Comparison of ENCODE assay signal across 9 cellular contexts in genomic region chr4:149914521-149915115, GRCh38.
DNase-seq lines count a peak whose midpoint lies in the region; ATAC-seq, FAIRE-seq and TF ChIP-seq lines count a peak whose summit lies in the region.
"Had no signal": no experiment of that assay in that cellular context is flagged by ENCODE, and none has a peak within 500 bp of the region (broad histone marks: within the 10 kb centered on the region; RNA-seq: fewer than 3 reads in every experiment).

No MANE protein-coding gene starts in this region.

- H3K14ac ChIP-seq in H1 (ENCODE audit: insufficient read length), result no peak overlapping the region

- H4K5ac ChIP-seq in H1 (ENCODE audit: insufficient read length, low read depth, low read length), result no peak overlapping the region

- no peaks in the 10 kb centered on the region for H3K23me2 ChIP-seq in H1 (ENCODE audit: low read depth, low read length)

- H4K91ac ChIP-seq in H1 (replicated peaks; ENCODE audit: insufficient read length, low read length), result no peak overlapping the region

- no peak overlapping the region for H3K4me2 ChIP-seq in OCI-LY7 (ENCODE audit: low read length)
- no peak overlapping the region for H3K4me2 ChIP-seq in H1 (ENCODE audit: insufficient read depth in 1 of 2, low read depth in 2 of 2, low read length in 2 of 2)
- H3K4me2 ChIP-seq in parathyroid adenoma (ENCODE audit: low read length), result no peak overlapping the region

- H4K20me1 ChIP-seq in OCI-LY7 (ENCODE audit: insufficient read depth, low read length) (no peaks in the 10 kb centered on the region), H1 (replicated peaks in 1 of 2; ENCODE audit: control insufficient read depth in 1 of 2, insufficient read depth in 2 of 2, low read length in 2 of 2) (no peaks in the 10 kb centered on the region)

- WGBS in H1 (ENCODE audit: extremely low coverage in 1 of 2, insufficient coverage in 1 of 2, insufficient read length in 1 of 2, insufficient replicate concordance in 2 of 2, low coverage in 1 of 2, low lambda C conversion rate in 2 of 2, missing lambda C conversion rate in 1 of 2), 2 experiments, result 28% methylated on average over 5 of the region's 5 CpGs; no CpG with 5 or more reads in 1 of the 2 experiments

- H3K9me3 ChIP-seq in OCI-LY7 (ENCODE audit: low read length) (no peaks in the 10 kb centered on the region), H1 (ENCODE audit: insufficient read depth in 2 of 2, low read depth in 1 of 2, low read length in 1 of 2) (no peaks in the 10 kb centered on the region), parathyroid adenoma (ENCODE audit: control insufficient read depth, low read length) (no peaks in the 10 kb centered on the region)
- H3K9me3 ChIP-seq: thoracic aorta had no signal

- H3K56ac ChIP-seq in H1 (replicated peaks; ENCODE audit: insufficient read length, low read depth, low read length), result no peak overlapping the region

- TF ChIP-seq EP300 in H1 (IDR thresholded peaks at IDR 0.05; ENCODE audit: borderline replicate concordance in 1 of 2, low read depth in 2 of 2, low read length in 2 of 2), result no peak

- no peak overlapping the region for H3K18ac ChIP-seq in H1 (ENCODE audit: extremely low read depth, low read length)

- H2BK5ac ChIP-seq in H1 (ENCODE audit: low read depth, low read length), result no peak overlapping the region

- H3K23ac ChIP-seq in H1 (ENCODE audit: insufficient read length), result no peak overlapping the region

- no peak overlapping the region for H2BK20ac ChIP-seq in H1 (ENCODE audit: low read length)

- H3K4me1 ChIP-seq in OCI-LY7 (ENCODE audit: insufficient read depth, low read length, poor library complexity, severe bottlenecking) (no peaks in the 10 kb centered on the region), H1 (replicated peaks in 1 of 4; ENCODE audit: control insufficient read depth in 3 of 4, insufficient read depth in 4 of 4, low read length in 3 of 4) (no peaks in the 10 kb centered on the region), parathyroid adenoma (no peaks in the 10 kb centered on the region)

- CTCF ChIA-PET in OCI-LY7 (lab: Charles Lee; ENCODE audit: unreplicated experiment), result no interaction called here
- CTCF ChIA-PET in H1 (lab: Charles Lee; ENCODE audit: partially characterized antibody), result no interaction called here

- H3K79me2 ChIP-seq in OCI-LY7 (ENCODE audit: insufficient read depth, low read depth, low read length) (no peaks in the 10 kb centered on the region), H1 (ENCODE audit: control insufficient read depth in 1 of 2, insufficient read depth in 2 of 2, low read length in 2 of 2) (no peaks in the 10 kb centered on the region), parathyroid adenoma (no peaks in the 10 kb centered on the region)

- no peak overlapping the region for H2BK120ac ChIP-seq in H1 (replicated peaks; ENCODE audit: low read depth, low read length)

- peak; percentile 90 for ATAC-seq in HG03378 (IDR thresholded peaks at IDR 0.05; ENCODE audit: unreplicated experiment)

- H3K27me3 ChIP-seq in H1 (replicated peaks in 1 of 4; ENCODE audit: control insufficient read depth in 3 of 4, extremely low read depth in 1 of 4, insufficient read depth in 3 of 4, low read length in 3 of 4) (no peaks in the 10 kb centered on the region), parathyroid adenoma (ENCODE audit: control insufficient read depth, insufficient read depth, low read length) (no peaks in the 10 kb centered on the region)

- H2BK15ac ChIP-seq in H1 (ENCODE audit: low read length), result no peak overlapping the region

- no peaks in the 10 kb centered on the region for H3K36me3 ChIP-seq in OCI-LY7 (ENCODE audit: insufficient read depth, low read length)
- no peaks in the 10 kb centered on the region for H3K36me3 ChIP-seq in H1 (ENCODE audit: control insufficient read depth in 2 of 4, insufficient read depth in 4 of 4, low read length in 3 of 4)
- no peaks in the 10 kb centered on the region for H3K36me3 ChIP-seq in parathyroid adenoma (ENCODE audit: control insufficient read depth, insufficient read depth, low read length)
- H3K36me3 ChIP-seq: thoracic aorta had no signal

- no peak for FAIRE-seq in H1 (lab: Jason Lieb, UNC)

- no peak overlapping the region for H2BK12ac ChIP-seq in H1 (ENCODE audit: low read depth, low read length)

- H3K4me3 ChIP-seq in OCI-LY7 (ENCODE audit: low read depth, low read length, poor library complexity, severe bottlenecking) (no peak overlapping the region), H1 (ENCODE audit: extremely low read depth in 1 of 4, insufficient read depth in 2 of 4, low read depth in 3 of 4, low read length in 4 of 4) (no peak overlapping the region), parathyroid adenoma (ENCODE audit: low read depth, low read length) (no peak overlapping the region)
- H3K4me3 ChIP-seq: thoracic aorta had no signal

- POLR2A ChIA-PET in OCI-LY7 (lab: Charles Lee), result no interaction called here
- POLR2A ChIA-PET in H1 (lab: Charles Lee; ENCODE audit: partially characterized antibody), result no interaction called here

- H3K9ac ChIP-seq in H1 (replicated peaks in 1 of 4; ENCODE audit: extremely low read depth in 1 of 4, low read depth in 3 of 4, low read length in 3 of 4) (no peak overlapping the region), parathyroid adenoma (no peak overlapping the region)

- H3K79me1 ChIP-seq in H1 (ENCODE audit: low read depth, low read length), result no peaks in the 10 kb centered on the region

- intact Hi-C loops in OCI-LY7 (cut with micrococcal nuclease; ENCODE audit: unreplicated experiment), result no loop called here

- BruUV-seq in OCI-LY7 (replicated peaks; lab: Mats Ljungman, UMichigan), result no TSS peak

- peak; percentile 35 for DNase-seq in SIG-M5 treated with dmso at 0.1 percent for 504 hours (lab: John Stamatoyannopoulos, UW; ENCODE audit: unreplicated experiment)
- DNase-seq in SIG-M5 (lab: John Stamatoyannopoulos, UW), result no peak
- peak; percentile 1 for DNase-seq in GM19240 (ENCODE audit: insufficient read length, low spot score)
- DNase-seq in OCI-LY7 (ENCODE audit: low spot score), result peak; percentile 58
- DNase-seq in H1 (ENCODE audit: low read depth in 1 of 2, low spot score in 2 of 2), result peak in 1 of 2 experiments; percentile 74
- DNase-seq in NCI-H128 (lab: John Stamatoyannopoulos, UW; ENCODE audit: unreplicated experiment), result no peak

- TF ChIP-seq RAD21 in H1 (IDR thresholded peaks at IDR 0.05 in 1 of 2, conservative IDR thresholded peaks at IDR 0.05 in 1 of 2; ENCODE audit: low read depth in 2 of 2, low read length in 2 of 2), result peak; percentile 50 to 60

- H3K27ac ChIP-seq in OCI-LY7 (ENCODE audit: low read depth, low read length, poor library complexity, severe bottlenecking), result no peak overlapping the region
- H3K27ac ChIP-seq in H1 (ENCODE audit: low read depth, low read length), result no peak overlapping the region
- H3K27ac ChIP-seq in parathyroid adenoma, result peak overlapping the region; percentile 29
- H3K27ac ChIP-seq: thoracic aorta had no signal

- H2AK5ac ChIP-seq in H1 (ENCODE audit: low read depth, low read length), result no peak overlapping the region

- H2AFZ ChIP-seq in OCI-LY7 (ENCODE audit: low read length), result no peak overlapping the region
- H2AFZ ChIP-seq in H1 (ENCODE audit: low read length), result no peak overlapping the region
- H2AFZ ChIP-seq in parathyroid adenoma, result no peak overlapping the region

- no peak overlapping the region for H4K8ac ChIP-seq in H1 (ENCODE audit: extremely low read depth, insufficient read depth, low read length)

- TF ChIP-seq POLR2A in H1 (IDR thresholded peaks at IDR 0.05; ENCODE audit: control extremely low read depth in 1 of 2, low read depth in 2 of 2, low read length in 2 of 2), result no peak

- no peaks in the 10 kb centered on the region for H3K9me2 ChIP-seq in OCI-LY7 (ENCODE audit: insufficient read depth, low read length)

- H3K4ac ChIP-seq in H1 (replicated peaks; ENCODE audit: insufficient read length, low read depth, low read length), result no peak overlapping the region

- TF ChIP-seq CTCF in OCI-LY7 (conservative IDR thresholded peaks at IDR 0.05; ENCODE audit: low read length) (peak; percentile 93), H1 (IDR thresholded peaks at IDR 0.05; ENCODE audit: control extremely low read depth in 1 of 3, insufficient read depth in 1 of 3, low read depth in 1 of 3, low read length in 3 of 3) (peak in 2 of 3 experiments; percentile 42 to 74; a peak in 2 of 4 replicates), parathyroid adenoma (IDR thresholded peaks at IDR 0.05) (no peak)

TF ChIP-seq in H1, 55 proteins besides CTCF, POLR2A, EP300 and RAD21:
- TF ChIP-seq YY1 (IDR thresholded peaks at IDR 0.05; ENCODE audit: low read depth, low read length), result no peak
- TF ChIP-seq JUN (IDR thresholded peaks at IDR 0.05; ENCODE audit: low read depth, low read length), result no peak
- TF ChIP-seq SIN3A (conservative IDR thresholded peaks at IDR 0.05 in 1 of 2, IDR thresholded peaks at IDR 0.05 in 1 of 2; ENCODE audit: low read depth in 1 of 2, low read length in 2 of 2), result no peak
- no peak for TF ChIP-seq TBP (IDR thresholded peaks at IDR 0.05; ENCODE audit: low read depth, low read length)
- no peak for TF ChIP-seq BRCA1 (IDR thresholded peaks at IDR 0.05; ENCODE audit: low read depth, low read length)
- TF ChIP-seq ATF3 (IDR thresholded peaks at IDR 0.05; ENCODE audit: insufficient read depth, low read depth, low read length), result no peak
- TF ChIP-seq RBBP5 (IDR thresholded peaks at IDR 0.05; ENCODE audit: borderline replicate concordance, low read depth, low read length), result no peak
- TF ChIP-seq TCF12 (IDR thresholded peaks at IDR 0.05; ENCODE audit: low read depth, low read length), result no peak
- no peak for TF ChIP-seq CEBPB (IDR thresholded peaks at IDR 0.05; ENCODE audit: low read depth, low read length)
- TF ChIP-seq NRF1 (IDR thresholded peaks at IDR 0.05; ENCODE audit: low read depth, low read length), result no peak
- no peak for TF ChIP-seq RXRA (IDR thresholded peaks at IDR 0.05; ENCODE audit: insufficient read depth, low read depth, low read length)
- TF ChIP-seq SIRT6 (IDR thresholded peaks at IDR 0.05; ENCODE audit: low read length), result no peak
- no peak for TF ChIP-seq CBX5 (IDR thresholded peaks at IDR 0.05; ENCODE audit: low read depth, low read length)
- TF ChIP-seq SRF (IDR thresholded peaks at IDR 0.05; ENCODE audit: low read depth, low read length), result no peak
- TF ChIP-seq KDM1A (IDR thresholded peaks at IDR 0.05; ENCODE audit: borderline replicate concordance, low read length), result no peak
- TF ChIP-seq CREB1 (IDR thresholded peaks at IDR 0.05), result no peak
- no peak for TF ChIP-seq FOSL1 (IDR thresholded peaks at IDR 0.05; ENCODE audit: insufficient read depth, low read depth, low read length)
- TF ChIP-seq KDM4A (IDR thresholded peaks at IDR 0.05; ENCODE audit: low read depth, low read length, severe bottlenecking), result no peak
- TF ChIP-seq BACH1 (IDR thresholded peaks at IDR 0.05; ENCODE audit: low read length), result no peak
- no peak for TF ChIP-seq TAF7 (optimal IDR thresholded peaks at IDR 0.05; ENCODE audit: borderline replicate concordance, low read depth, low read length)

Comparison
In these comparisons a context has a peak if more than half of its experiments do, and no peak if none do; other contexts are left out.
1. DNase-seq: peak in SIG-M5 treated with dmso at 0.1 percent for 504 hours (single experiment), GM19240 (single experiment) and OCI-LY7 (single experiment); none in SIG-M5 (single experiment) and NCI-H128 (single experiment).